In the genomic region with DNA sequence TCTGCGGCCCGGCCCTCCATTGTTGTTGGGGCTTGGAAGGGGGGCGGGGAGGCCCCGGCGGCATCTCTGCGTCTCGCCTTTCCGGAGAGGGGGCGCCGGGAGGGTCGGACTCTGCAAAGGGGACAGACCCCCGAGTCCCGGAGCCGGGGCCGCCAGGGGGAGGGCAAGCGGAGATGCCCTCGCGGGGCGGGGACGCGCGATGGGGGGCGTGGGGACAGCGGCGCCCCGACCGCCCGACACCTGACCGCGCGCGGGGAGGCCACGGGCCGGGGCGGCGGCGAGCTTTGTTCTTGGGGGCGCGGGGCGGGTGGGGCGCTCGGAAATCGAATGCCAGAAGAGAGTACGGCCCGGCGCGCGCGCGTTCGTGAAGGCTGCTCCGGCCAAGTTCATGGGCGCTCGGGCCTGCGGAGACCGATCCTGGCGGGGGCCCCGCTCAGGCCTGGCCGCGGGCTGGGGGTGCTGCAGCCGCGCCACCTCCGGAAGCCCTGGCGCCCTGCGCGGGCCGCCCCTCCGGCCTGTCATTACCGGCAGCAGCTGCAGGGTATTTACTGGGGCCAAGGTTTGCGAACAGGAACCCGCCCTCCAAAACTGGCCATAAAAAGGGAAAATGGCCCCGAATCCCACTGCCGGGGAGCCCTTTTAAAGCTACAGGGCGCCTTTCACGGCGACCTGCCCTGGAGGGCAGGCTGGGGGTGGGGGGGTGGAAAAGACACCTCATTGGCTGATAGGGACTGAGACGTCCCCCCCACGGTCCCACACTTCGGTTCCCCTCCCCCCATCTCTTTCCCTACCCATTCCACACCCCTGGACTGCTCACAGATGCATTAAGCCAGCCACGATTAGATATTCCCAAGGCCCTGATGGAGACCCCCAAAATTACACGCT, we compare ENCODE assay signal across 8 cellular contexts. TPM values are rescaled to one million over a fixed set of nuclear protein-coding genes. Genes with fewer than 3 reads are reported as not detected.
DNase-seq lines count a peak whose midpoint lies in the region; ATAC-seq, FAIRE-seq and TF ChIP-seq lines count a peak whose summit lies in the region.

No MANE protein-coding gene starts in this region.

- H3K27ac ChIP-seq in GM23248 (no peak overlapping the region), left lung (peak overlapping the region; percentile 28 to 36), thyroid gland (peak overlapping the region in 2 of 3 donors; percentile 13 to 30)

- peaks cover 8% of the 10 kb centered on the region for H3K4me1 ChIP-seq in GM23248 (ENCODE audit: insufficient read depth)
- peaks cover 13% of the 10 kb centered on the region for H3K4me1 ChIP-seq in adipocyte (ENCODE audit: control insufficient read depth, insufficient read depth, low read length)
- peaks cover 15 to 52% of the 10 kb centered on the region in 2 donors for H3K4me1 ChIP-seq in left lung
- H3K4me1 ChIP-seq in thyroid gland, result peaks cover 5 to 22% of the 10 kb centered on the region in 2 donors

- FAIRE-seq in HTR-8/SVneo (lab: Jason Lieb, UNC), result no peak

- H3K9me3 ChIP-seq in GM23248 (ENCODE audit: low read depth), result no peaks in the 10 kb centered on the region
- H3K9me3 ChIP-seq in adipocyte (ENCODE audit: control insufficient read depth, low read length), result no peaks in the 10 kb centered on the region
- H3K9me3 ChIP-seq in left lung, result no peaks in the 10 kb centered on the region
- H3K9me3 ChIP-seq in thyroid gland, result no peaks in the 10 kb centered on the region

- 2 to 6% methylated on average over 17 to 40 of the region's 81 CpGs for WGBS in GM23248 (ENCODE audit: low coverage in 1 of 2, low lambda C conversion rate in 2 of 2, missing lambda C conversion rate in 2 of 2), 2 experiments
- 5 to 10% methylated on average over 12 to 21 of the region's 81 CpGs for WGBS in thyroid gland, 2 donors

- no peak for TF ChIP-seq POLR2A in thyroid gland (IDR thresholded peaks at IDR 0.05)

- in situ Hi-C loops in GM23248 (cut with MboI), result loop anchor here (10.0 kb wide), 1 partner anchor 81 kb away; no protein-coding TSS in a partner anchor

- peak overlapping the region; percentile 78 for H3K4me3 ChIP-seq in GM23248
- H3K4me3 ChIP-seq in adipocyte (ENCODE audit: low read length), result peak overlapping the region; percentile 80
- H3K4me3 ChIP-seq in left lung, result peak overlapping the region; percentile 50 to 51
- peak overlapping the region; percentile 33 to 74 (median 62) for H3K4me3 ChIP-seq in thyroid gland (replicated peaks in 1 of 3)

- intact Hi-C loops in left lung (cut with DNase I) (loop anchor here (10.0 kb wide), 2 partner anchors 91 to 271 kb away; a partner anchor contains a TSS), thyroid gland (cut with DNase I) (no loop called here)

- peak overlapping the region; percentile 75 for H3K4me2 ChIP-seq in GM23248 (ENCODE audit: unreplicated experiment)

- H3K9ac ChIP-seq in GM23248 (peak overlapping the region; percentile 80), adipocyte (ENCODE audit: low read length) (peak overlapping the region; percentile 84)

- H3K27me3 ChIP-seq in GM23248 (replicated peaks; ENCODE audit: insufficient read depth) (no peaks in the 10 kb centered on the region), adipocyte (replicated peaks; ENCODE audit: control insufficient read depth, insufficient read depth, low read length) (no peaks in the 10 kb centered on the region), left lung (peaks cover 0 to 32% of the 10 kb centered on the region in 2 donors), thyroid gland (no peaks in the 10 kb centered on the region)

- DNase-seq in AG08396 (ENCODE audit: low spot score) (peak; percentile 70), GM23248 (peak; percentile 54), adipocyte (ENCODE audit: low read depth) (peak; percentile 64), left lung (peak in 1 of 2 donors; percentile 83), thyroid gland (peak; percentile 34 to 35), kidney glomerular epithelial cell (lab: John Stamatoyannopoulos, UW) (no peak), HTR-8/SVneo (ENCODE audit: insufficient read length, low spot score) (no peak)
- no peak for DNase-seq in stimulated activated CD8-positive, alpha-beta memory T cell treated with anti-CD3 and anti-CD28 coated beads, Interleukin-4, amount 100 ng/mL, for 48 hours

- H3F3A ChIP-seq in GM23248 (ENCODE audit: insufficient read depth), result peaks cover 32% of the 10 kb centered on the region

- no peak for TF ChIP-seq CTCF in left lung (IDR thresholded peaks at IDR 0.05)
- no peak for TF ChIP-seq CTCF in thyroid gland (IDR thresholded peaks at IDR 0.05)

- no peak for ATAC-seq in left lung

- no peaks in the 10 kb centered on the region for H3K9me2 ChIP-seq in GM23248 (ENCODE audit: insufficient read depth)

- H2AFZ ChIP-seq in GM23248, result peak overlapping the region; percentile 85

- H3K36me3 ChIP-seq in GM23248 (ENCODE audit: low read depth) (no peaks in the 10 kb centered on the region), adipocyte (ENCODE audit: control insufficient read depth, insufficient read depth, low read length, severe bottlenecking) (no peaks in the 10 kb centered on the region), left lung (no peaks in the 10 kb centered on the region), thyroid gland (no peaks in the 10 kb centered on the region)

- no peaks in the 10 kb centered on the region for H4K20me1 ChIP-seq in GM23248 (ENCODE audit: insufficient read depth)

- peaks cover 1% of the 10 kb centered on the region; the same call in 1 of the 2 replicates for H3K79me2 ChIP-seq in GM23248 (ENCODE audit: insufficient read depth)

RNA-seq across cellular contexts. Expression of a gene that starts 11.1 kb away (rescaled TPM):
- not detected in 2 replicates for total RNA-seq in GM23248 (2014; rRNA removed; shearing (Covaris generic))
- 2.7 TPM in 2 replicates for polyA plus RNA-seq in GM23248 (2016; fragmentation: Nextera tagmentation; extraction: Ambion mirVana)
- 1 to 10 TPM in 1 of 2 donors, under 1 TPM in 1; 0.89 to 1.8 TPM for total RNA-seq in left lung
- total RNA-seq in thyroid gland, result not detected

RNA-seq across cellular contexts. Expression of a gene that starts 40.1 kb away (rescaled TPM):
- total RNA-seq in GM23248 (2014; rRNA removed; shearing (Covaris generic)), result 0.11 TPM in 1 of 2 replicates, not detected in the other
- 0.63 and 2.1 TPM in 2 replicates for polyA plus RNA-seq in GM23248 (2016; fragmentation: Nextera tagmentation; extraction: Ambion mirVana)
- total RNA-seq in left lung (1 to 10 TPM; 3.7 to 4.2 TPM), thyroid gland (1 to 10 TPM in 3 of 4 donors, under 1 TPM in 1; 0.34 to 1.7 (median 1.0) TPM)

RNA-seq across cellular contexts. Expression of a gene that starts 40.2 kb away (rescaled TPM):
- total RNA-seq in GM23248 (2014; rRNA removed; shearing (Covaris generic)), result 20.6 and 22.8 TPM in 2 replicates
- polyA plus RNA-seq in GM23248 (2016; fragmentation: Nextera tagmentation; extraction: Ambion mirVana), result 15.8 and 16.9 TPM in 2 replicates
- total RNA-seq in left lung (10 to 100 TPM; 30.8 to 33.7 TPM), thyroid gland (10 to 100 TPM; 29.3 to 36.4 (median 31.3) TPM)

Comparison
In these comparisons a context has a peak if more than half of its experiments do, and no peak if none do; other contexts are left out.
1. DNase-seq: peak in AG08396 (single experiment), GM23248 (single experiment), adipocyte (single experiment) and thyroid gland (2 of 2); none in kidney glomerular epithelial cell (single experiment), HTR-8/SVneo (single experiment) and stimulated activated CD8-positive, alpha-beta memory T cell treated with anti-CD3 and anti-CD28 coated beads, Interleukin-4, amount 100 ng/mL, for 48 hours (single experiment).
2. Peak in every context shown above with its lines, with median percentiles within 50 percentile points of each other: H3K4me3 ChIP-seq.